17 cellular contexts compared by ENCODE assay signal in genomic region chr3:126777366-126777765, GRCh38.
DNase-seq lines count a peak whose midpoint lies in the region; ATAC-seq and TF ChIP-seq lines count a peak whose summit lies in the region.
"Had no signal": no experiment of that assay in that cellular context is flagged by ENCODE, and none has a peak within 500 bp of the region (broad histone marks: within the 10 kb centered on the region; RNA-seq: fewer than 3 reads in every experiment).

No MANE protein-coding gene starts in this region.

- POLR2A ChIA-PET in HEK293T (lab: Yijun Ruan, JAX): no interaction called here

- no peaks in the 10 kb centered on the region for H3K36me3 Mint-ChIP-seq in CD14-positive monocyte

- H3K27me3 Mint-ChIP-seq in CD14-positive monocyte (ENCODE audit: low read depth in 3 of 3): no peaks in the 10 kb centered on the region
- H3K27me3 Mint-ChIP-seq: T-cell had no signal

- CTCF ChIA-PET in HEK293T (lab: Yijun Ruan, JAX): no interaction called here

- DNase-seq in DMS 273 treated with DMSO at 0.1 percent for 48 hours (lab: John Stamatoyannopoulos, UW) (peak; percentile 47), HEK293T (ENCODE audit: extremely low spot score) (peak; percentile 18), NCI-H82 (lab: John Stamatoyannopoulos, UW) (peak; percentile 66), fibroblast of peridontal ligament (ENCODE audit: extremely low read depth) (peak; percentile 63), CD14-positive monocyte (ENCODE audit: low spot score) (no peak), substantia nigra (lab: John Stamatoyannopoulos, UW) (no peak)
- DNase-seq: COR-L47; GOT3; HFFc6; MG63; NCI-H1105; NCI-H2029; NK-92 treated with Interleukin-12 subunit alpha and Interleukin-12 subunit beta, amount 100 ng/mL, for 24 hours; PC-3; T-cell had no signal

- no peak overlapping the region for H3K27ac Mint-ChIP-seq in CD14-positive monocyte
- H3K27ac Mint-ChIP-seq: HFFc6, T-cell had no signal

- ATAC-seq in GM21737 (IDR thresholded peaks at IDR 0.05; ENCODE audit: unreplicated experiment): no peak
- ATAC-seq: PC-3, T-cell had no signal

- H3K4me3 Mint-ChIP-seq in CD14-positive monocyte: no peak overlapping the region
- H3K4me3 Mint-ChIP-seq: HFFc6, T-cell had no signal

- no peak overlapping the region for H3K27ac ChIP-seq in substantia nigra (ENCODE audit: low read depth, low read length, poor library complexity, severe bottlenecking)
- H3K27ac ChIP-seq: C4-2B had no signal

- no peaks in the 10 kb centered on the region for H3K4me1 Mint-ChIP-seq in CD14-positive monocyte

- H3K9me3 Mint-ChIP-seq in CD14-positive monocyte: peaks cover 0 to 6% (median 3%) of the 10 kb centered on the region in 7 donors

- intact Hi-C loops in CD14-positive monocyte (cut with micrococcal nuclease): no loop called here

- TF ChIP-seq CTCF in CD14-positive monocyte (IDR thresholded peaks at IDR 0.05): no peak

TF ChIP-seq in HEK293T, 16 proteins besides CTCF, POLR2A, EP300 and RAD21:
- TF ChIP-seq PKNOX1 (IDR thresholded peaks at IDR 0.05) (no peak), NFRKB (IDR thresholded peaks at IDR 0.05) (no peak), BHLHE40 (IDR thresholded peaks at IDR 0.05; ENCODE audit: borderline replicate concordance) (no peak), HDGF (IDR thresholded peaks at IDR 0.05; ENCODE audit: borderline replicate concordance) (no peak), LEF1 (IDR thresholded peaks at IDR 0.05; ENCODE audit: borderline replicate concordance) (no peak), SP1 (IDR thresholded peaks at IDR 0.05) (no peak), FOXA1 (IDR thresholded peaks at IDR 0.05) (no peak), ZNF384 (IDR thresholded peaks at IDR 0.05) (no peak)

Comparison
In these comparisons a context has a peak if more than half of its experiments do, and no peak if none do; other contexts are left out.
1. DNase-seq: peak in DMS 273 treated with DMSO at 0.1 percent for 48 hours (single experiment), HEK293T (single experiment), NCI-H82 (single experiment) and fibroblast of peridontal ligament (single experiment); none in CD14-positive monocyte (single experiment) and substantia nigra (0 of 49).